8 cellular contexts compared by ENCODE assay signal in the genomic region with DNA sequence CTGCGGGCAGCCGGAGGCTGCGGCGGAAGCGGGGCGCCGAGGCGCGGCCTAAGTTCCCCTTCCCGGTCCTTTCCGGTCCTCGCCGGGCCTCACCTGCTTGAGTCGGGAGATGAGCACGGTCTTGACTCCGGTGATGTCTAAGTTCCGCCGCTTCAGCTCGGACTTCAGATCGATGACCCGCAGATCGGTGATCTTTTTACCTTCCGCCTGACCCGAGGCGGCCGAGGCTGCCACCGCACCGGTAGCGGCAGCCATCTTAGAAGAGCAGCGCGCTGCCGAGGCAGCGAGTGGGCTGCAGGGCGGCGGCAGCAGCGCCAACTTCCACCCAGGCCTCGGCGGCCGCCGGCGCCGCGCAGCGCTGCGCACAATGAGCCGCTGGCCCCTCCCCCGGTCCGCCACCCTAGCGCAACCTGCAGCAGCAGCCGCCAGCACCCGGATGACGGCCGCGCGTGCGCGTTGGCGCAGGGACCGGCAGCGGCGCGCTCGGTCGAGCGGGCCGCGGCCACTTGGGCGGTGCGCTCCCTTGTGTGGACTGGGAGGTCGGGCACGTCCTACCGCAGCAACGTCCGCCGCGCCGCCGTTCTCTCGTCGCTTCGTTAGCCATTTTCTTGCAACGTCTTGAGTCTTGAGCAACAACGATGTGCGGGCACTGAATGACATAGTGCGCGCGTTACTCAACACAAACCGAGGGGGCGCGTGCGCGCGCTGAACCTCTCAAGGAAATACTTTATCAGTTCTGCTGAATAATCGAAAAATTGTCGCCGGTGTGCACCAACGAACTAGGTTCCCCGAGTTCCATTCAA. TPM values are rescaled to one million over a fixed set of nuclear protein-coding genes. Genes with fewer than 3 reads are reported as not detected.
DNase-seq lines count a peak whose midpoint lies in the region; ATAC-seq and TF ChIP-seq lines count a peak whose summit lies in the region.

A gene (minus strand): TSS at position 369 of the 803 bp plus-strand sequence. CDS start 114 bp downstream, at position 255.

- ATAC-seq in GM19395 (IDR thresholded peaks at IDR 0.05; ENCODE audit: unreplicated experiment) (peak; percentile 83), HG03558 (IDR thresholded peaks at IDR 0.05; ENCODE audit: extremely low read depth, unreplicated experiment) (peak; percentile 67)

- peaks cover 0 to 10% (median 3%) of the 10 kb centered on the region in 4 donors for H3K36me3 ChIP-seq in liver (ENCODE audit: control insufficient read depth in 4 of 4, insufficient read depth in 3 of 4, low read depth in 1 of 4, low read length in 3 of 4)

- intact Hi-C loops in dendritic cell treated with granulocyte-macrophage colony-stimulating factor and Interleukin-4, amounts not matched to agents 40 ng/mL and 50 ng/mL, for 4 days (cut with micrococcal nuclease), result loop anchor here (2.0 to 5.0 kb wide), 3 partner anchors 54 to 174 kb away; a partner anchor contains a TSS

- no peaks in the 10 kb centered on the region for H3K9me3 Mint-ChIP-seq in dendritic cell treated with granulocyte-macrophage colony-stimulating factor and Interleukin-4, amounts not matched to agents 40 ng/mL and 50 ng/mL, for 4 days

- H3K9me3 ChIP-seq in liver (ENCODE audit: control insufficient read depth in 4 of 4, low read length in 3 of 4), result no peaks in the 10 kb centered on the region

- no peaks in the 10 kb centered on the region for H3K4me1 Mint-ChIP-seq in dendritic cell treated with granulocyte-macrophage colony-stimulating factor and Interleukin-4, amounts not matched to agents 40 ng/mL and 50 ng/mL, for 4 days (ENCODE audit: low read depth)

- peak within 1 kb of the TSS; percentile 63 to 93 (median 84) for H3K4me3 ChIP-seq in liver (ENCODE audit: low read depth in 1 of 3, low read length in 3 of 3)

- peak within 1 kb of the TSS; percentile 92 to 94 for H3K9ac ChIP-seq in liver (ENCODE audit: low read depth in 1 of 2, low read length in 2 of 2)

- peaks cover 22% of the 10 kb centered on the region for H3K36me3 Mint-ChIP-seq in dendritic cell treated with granulocyte-macrophage colony-stimulating factor and Interleukin-4, amounts not matched to agents 40 ng/mL and 50 ng/mL, for 4 days (ENCODE audit: low read depth)

- WGBS in liver, result under 1% methylated on average over 98 of the region's 98 CpGs

- no peak for TF ChIP-seq RAD21 in liver (IDR thresholded peaks at IDR 0.05)

- peak within 1 kb of the TSS; percentile 90 to 95 for H3K27ac ChIP-seq in liver (ENCODE audit: low read depth in 1 of 2, low read length in 2 of 2)

- H3K4me3 Mint-ChIP-seq in dendritic cell treated with granulocyte-macrophage colony-stimulating factor and Interleukin-4, amounts not matched to agents 40 ng/mL and 50 ng/mL, for 4 days, result peak within 1 kb of the TSS; percentile 96

- peak; percentile 98 for DNase-seq in CD1c-positive myeloid dendritic cell (ENCODE audit: extremely low spot score)
- peak; percentile 84 for DNase-seq in NCI-H748 treated with DMSO at 0.1 percent for 48 hours (lab: John Stamatoyannopoulos, UW)
- DNase-seq in activated CD4-positive, alpha-beta T cell treated with anti-CD3 and anti-CD28 coated beads, Interleukin-2, amount 50 U/mL, for 24 hours (ENCODE audit: low read depth in 1 of 2, low spot score in 1 of 2), result peak; percentile 83 to 86
- DNase-seq in stimulated activated CD4-positive, alpha-beta T cell treated with anti-CD3 and anti-CD28 coated beads, Interleukin-4, amount 100 ng/mL, for 1 hour, result peak; percentile 95

- TF ChIP-seq CTCF in liver (IDR thresholded peaks at IDR 0.05; ENCODE audit: low read depth, low read length, missing input control), result no peak

- peaks cover 2 to 20% (median 15%) of the 10 kb centered on the region in 4 donors for H3K4me1 ChIP-seq in liver (ENCODE audit: control insufficient read depth in 4 of 4, insufficient read depth in 4 of 4, low read length in 3 of 4)

- no peaks in the 10 kb centered on the region for H3K27me3 ChIP-seq in liver (ENCODE audit: control insufficient read depth in 4 of 4, insufficient read depth in 4 of 4, low read length in 3 of 4)

- peak within 1 kb of the TSS; percentile 99 for H3K27ac Mint-ChIP-seq in dendritic cell treated with granulocyte-macrophage colony-stimulating factor and Interleukin-4, amounts not matched to agents 40 ng/mL and 50 ng/mL, for 4 days

- H3K27me3 Mint-ChIP-seq in dendritic cell treated with granulocyte-macrophage colony-stimulating factor and Interleukin-4, amounts not matched to agents 40 ng/mL and 50 ng/mL, for 4 days, result no peaks in the 10 kb centered on the region

TF ChIP-seq in liver, 16 proteins besides CTCF, POLR2A, EP300 and RAD21:
- TF ChIP-seq, protein P1, sequence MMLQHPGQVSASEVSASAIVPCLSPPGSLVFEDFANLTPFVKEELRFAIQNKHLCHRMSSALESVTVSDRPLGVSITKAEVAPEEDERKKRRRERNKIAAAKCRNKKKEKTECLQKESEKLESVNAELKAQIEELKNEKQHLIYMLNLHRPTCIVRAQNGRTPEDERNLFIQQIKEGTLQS (IDR thresholded peaks at IDR 0.05), result no peak
- TF ChIP-seq SP1 (IDR thresholded peaks at IDR 0.05) (peak; percentile 21), RXRA (IDR thresholded peaks at IDR 0.05) (peak; percentile 7 to 25), FOXA2 (IDR thresholded peaks at IDR 0.05) (no peak), FOXA1 (IDR thresholded peaks at IDR 0.05) (no peak), JUND (IDR thresholded peaks at IDR 0.05) (no peak), NR2F2 (IDR thresholded peaks at IDR 0.05) (no peak), HNF4G (IDR thresholded peaks at IDR 0.05) (no peak), YY1 (IDR thresholded peaks at IDR 0.05) (peak; percentile 97), HNF4A (conservative IDR thresholded peaks at IDR 0.05) (peak in 1 of 2 donors; percentile 23), GABPA (IDR thresholded peaks at IDR 0.05 in 1 of 2, conservative IDR thresholded peaks at IDR 0.05 in 1 of 2) (no peak), TAF1 (conservative IDR thresholded peaks at IDR 0.05) (peak; percentile 86), EGR1 (IDR thresholded peaks at IDR 0.05; ENCODE audit: low read depth in 2 of 2) (no peak)
- TF ChIP-seq, protein P2, sequence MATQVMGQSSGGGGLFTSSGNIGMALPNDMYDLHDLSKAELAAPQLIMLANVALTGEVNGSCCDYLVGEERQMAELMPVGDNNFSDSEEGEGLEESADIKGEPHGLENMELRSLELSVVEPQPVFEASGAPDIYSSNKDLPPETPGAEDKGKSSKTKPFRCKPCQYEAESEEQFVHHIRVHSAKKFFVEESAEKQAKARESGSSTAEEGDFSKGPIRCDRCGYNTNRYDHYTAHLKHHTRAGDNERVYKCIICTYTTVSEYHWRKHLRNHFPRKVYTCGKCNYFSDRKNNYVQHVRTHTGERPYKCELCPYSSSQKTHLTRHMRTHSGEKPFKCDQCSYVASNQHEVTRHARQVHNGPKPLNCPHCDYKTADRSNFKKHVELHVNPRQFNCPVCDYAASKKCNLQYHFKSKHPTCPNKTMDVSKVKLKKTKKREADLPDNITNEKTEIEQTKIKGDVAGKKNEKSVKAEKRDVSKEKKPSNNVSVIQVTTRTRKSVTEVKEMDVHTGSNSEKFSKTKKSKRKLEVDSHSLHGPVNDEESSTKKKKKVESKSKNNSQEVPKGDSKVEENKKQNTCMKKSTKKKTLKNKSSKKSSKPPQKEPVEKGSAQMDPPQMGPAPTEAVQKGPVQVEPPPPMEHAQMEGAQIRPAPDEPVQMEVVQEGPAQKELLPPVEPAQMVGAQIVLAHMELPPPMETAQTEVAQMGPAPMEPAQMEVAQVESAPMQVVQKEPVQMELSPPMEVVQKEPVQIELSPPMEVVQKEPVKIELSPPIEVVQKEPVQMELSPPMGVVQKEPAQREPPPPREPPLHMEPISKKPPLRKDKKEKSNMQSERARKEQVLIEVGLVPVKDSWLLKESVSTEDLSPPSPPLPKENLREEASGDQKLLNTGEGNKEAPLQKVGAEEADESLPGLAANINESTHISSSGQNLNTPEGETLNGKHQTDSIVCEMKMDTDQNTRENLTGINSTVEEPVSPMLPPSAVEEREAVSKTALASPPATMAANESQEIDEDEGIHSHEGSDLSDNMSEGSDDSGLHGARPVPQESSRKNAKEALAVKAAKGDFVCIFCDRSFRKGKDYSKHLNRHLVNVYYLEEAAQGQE (IDR thresholded peaks at IDR 0.05), result peak; percentile 78
- TF ChIP-seq, protein P3, sequence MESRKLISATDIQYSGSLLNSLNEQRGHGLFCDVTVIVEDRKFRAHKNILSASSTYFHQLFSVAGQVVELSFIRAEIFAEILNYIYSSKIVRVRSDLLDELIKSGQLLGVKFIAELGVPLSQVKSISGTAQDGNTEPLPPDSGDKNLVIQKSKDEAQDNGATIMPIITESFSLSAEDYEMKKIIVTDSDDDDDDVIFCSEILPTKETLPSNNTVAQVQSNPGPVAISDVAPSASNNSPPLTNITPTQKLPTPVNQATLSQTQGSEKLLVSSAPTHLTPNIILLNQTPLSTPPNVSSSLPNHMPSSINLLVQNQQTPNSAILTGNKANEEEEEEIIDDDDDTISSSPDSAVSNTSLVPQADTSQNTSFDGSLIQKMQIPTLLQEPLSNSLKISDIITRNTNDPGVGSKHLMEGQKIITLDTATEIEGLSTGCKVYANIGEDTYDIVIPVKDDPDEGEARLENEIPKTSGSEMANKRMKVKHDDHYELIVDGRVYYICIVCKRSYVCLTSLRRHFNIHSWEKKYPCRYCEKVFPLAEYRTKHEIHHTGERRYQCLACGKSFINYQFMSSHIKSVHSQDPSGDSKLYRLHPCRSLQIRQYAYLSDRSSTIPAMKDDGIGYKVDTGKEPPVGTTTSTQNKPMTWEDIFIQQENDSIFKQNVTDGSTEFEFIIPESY (IDR thresholded peaks at IDR 0.05), result no peak
- TF ChIP-seq, protein P4, sequence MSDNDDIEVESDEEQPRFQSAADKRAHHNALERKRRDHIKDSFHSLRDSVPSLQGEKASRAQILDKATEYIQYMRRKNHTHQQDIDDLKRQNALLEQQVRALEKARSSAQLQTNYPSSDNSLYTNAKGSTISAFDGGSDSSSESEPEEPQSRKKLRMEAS (IDR thresholded peaks at IDR 0.05), result peak; percentile 32

RNA-seq across cellular contexts. Expression of the gene that starts here (rescaled TPM):
- 10 to 100 TPM; 44.8 to 78.1 TPM for total RNA-seq in liver
- polyA plus RNA-seq in liver, result 10 to 100 TPM; 20.4 to 55.4 TPM

Comparison
In these comparisons a context has a peak if more than half of its experiments do, and no peak if none do; other contexts are left out.
1. Peak in every context shown above with its lines: DNase-seq, ATAC-seq, H3K4me3 ChIP-seq and H3K27ac ChIP-seq.